30 cellular contexts compared by ENCODE assay signal in the genomic region with DNA sequence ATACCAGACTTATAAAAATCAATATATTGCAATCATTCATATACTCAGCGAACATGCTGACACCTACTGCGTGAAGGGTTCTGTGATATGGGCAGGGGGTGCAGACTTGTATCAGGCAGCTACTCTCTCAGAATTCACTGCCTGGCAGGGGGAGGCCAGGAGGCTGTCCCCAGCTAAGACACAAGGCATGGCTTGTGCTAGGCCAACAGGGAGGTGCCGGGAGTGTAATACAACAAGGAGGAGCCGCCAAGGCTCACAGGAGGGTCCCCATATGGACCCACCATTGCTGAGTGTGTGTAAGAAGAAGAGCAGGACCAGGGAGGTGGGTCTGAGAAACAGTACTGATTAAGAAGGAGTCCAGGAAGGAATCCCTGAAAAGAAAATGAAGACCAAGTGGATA.
DNase-seq lines count a peak whose midpoint lies in the region; ATAC-seq and TF ChIP-seq lines count a peak whose summit lies in the region.
"Had no signal": no experiment of that assay in that cellular context is flagged by ENCODE, and none has a peak within 500 bp of the region (broad histone marks: within the 10 kb centered on the region; RNA-seq: fewer than 3 reads in every experiment).

No MANE protein-coding gene starts in this region.

- H3K27me3 ChIP-seq in ACC112 (ENCODE audit: insufficient read depth, low read length), result no peaks in the 10 kb centered on the region
- no peaks in the 10 kb centered on the region for H3K27me3 ChIP-seq in skeletal muscle satellite cell (ENCODE audit: control insufficient read depth, insufficient read depth, low read length)
- no peaks in the 10 kb centered on the region for H3K27me3 ChIP-seq in hepatocyte
- H3K27me3 ChIP-seq: BLaER1, MG63 had no signal

- peaks cover 9% of the 10 kb centered on the region for H3K79me2 ChIP-seq in ACC112 (ENCODE audit: control insufficient read depth, insufficient read depth, low read length, unreplicated experiment)
- H3K79me2 ChIP-seq in hepatocyte, result peaks cover 3% of the 10 kb centered on the region

- TF ChIP-seq CTCF in hepatocyte (IDR thresholded peaks at IDR 0.05; ENCODE audit: poor library complexity), result no peak

- no peaks in the 10 kb centered on the region for H4K20me1 ChIP-seq in hepatocyte (ENCODE audit: insufficient read depth, poor library complexity, severe bottlenecking)
- H4K20me1 ChIP-seq: BLaER1 had no signal

- H2AFZ ChIP-seq in ACC112 (ENCODE audit: low read length, unreplicated experiment), result no peak overlapping the region
- H2AFZ ChIP-seq in hepatocyte, result no peak overlapping the region
- H2AFZ ChIP-seq: GM23338, PC-9 had no signal

- 93 to 100% methylated on average over 4 of the region's 4 CpGs for WGBS in mesodermal cell (ENCODE audit: insufficient coverage in 2 of 2), 2 experiments
- WGBS in hepatocyte (ENCODE audit: low lambda C conversion rate, missing lambda C conversion rate), result 94% methylated on average over 4 of the region's 4 CpGs

- DNase-seq in T-helper 17 cell (no peak), NCI-H2196 treated with DMSO at 0.1 percent for 48 hours (lab: John Stamatoyannopoulos, UW; ENCODE audit: unreplicated experiment) (no peak), hepatocyte (ENCODE audit: low spot score) (no peak), NCI-H748 (lab: John Stamatoyannopoulos, UW; ENCODE audit: unreplicated experiment) (no peak)
- DNase-seq in stimulated activated CD8-positive, alpha-beta memory T cell treated with anti-CD3 and anti-CD28 coated beads, Interleukin-4, amount 100 ng/mL, for 48 hours, result no peak
- DNase-seq: activated CD4-positive, CD25-positive, alpha-beta regulatory T cell treated with anti-CD3 and anti-CD28 coated beads, Interleukin-2, amount 50 U/mL, for 72 hours; activated CD8-positive, alpha-beta T cell treated with anti-CD3 and anti-CD28 coated beads, Interleukin-2, amount 10 ng/mL, durations not matched to agents 7 days and 5 days; activated effector memory CD4-positive, alpha-beta T cell treated with anti-CD3 and anti-CD28 coated beads, Interleukin-2, amount 50 U/mL, for 16 hours; activated naive CD8-positive, alpha-beta T cell treated with anti-CD3 and anti-CD28 coated beads, Interleukin-2, amount 50 U/mL, for 24 hours; activated T-cell treated with anti-CD3 and anti-CD28 coated beads for 4 hours; COR-L47; DMS79; effector CD8-positive, alpha-beta T cell; erythroblast; GF-D8; lower lobe of right lung; MG63; NCI-H146; NCI-H510A treated with DMSO at 0.1 percent for 48 hours; NK-92 treated with Interleukin-12 subunit alpha and Interleukin-12 subunit beta, amount 100 ng/mL, for 24 hours; nucleus accumbens; SHP77 treated with DMSO at 0.1 percent for 48 hours had no signal

- H3K27ac ChIP-seq in ACC112 (ENCODE audit: low read depth, low read length) (peak overlapping the region; percentile 99), mesodermal cell (ENCODE audit: low read depth, low read length, severe bottlenecking) (peak overlapping the region; percentile 82), hepatocyte (no peak overlapping the region)
- H3K27ac ChIP-seq: BLaER1, lower lobe of right lung, PC-9 had no signal

- peaks cover 3% of the 10 kb centered on the region for H3K4me1 Mint-ChIP-seq in T-helper 17 cell

- peak overlapping the region; percentile 68 for H3K9ac ChIP-seq in skeletal muscle satellite cell (ENCODE audit: low read depth, low read length)
- H3K9ac ChIP-seq: BLaER1 had no signal

- no peaks in the 10 kb centered on the region for H3K36me3 ChIP-seq in ACC112 (ENCODE audit: insufficient read depth, low read length)
- H3K36me3 ChIP-seq in mesodermal cell (ENCODE audit: control insufficient read depth, insufficient read depth, low read length), result peaks cover 55% of the 10 kb centered on the region
- H3K36me3 ChIP-seq in skeletal muscle satellite cell (ENCODE audit: insufficient read depth, low read length), result peaks cover 8% of the 10 kb centered on the region
- no peaks in the 10 kb centered on the region for H3K36me3 ChIP-seq in hepatocyte (replicated peaks; ENCODE audit: insufficient read depth, low read depth)
- H3K36me3 ChIP-seq: BLaER1, lower lobe of right lung, MG63 had no signal

- H3K27ac Mint-ChIP-seq in T-helper 17 cell, result no peak overlapping the region
- H3K27ac Mint-ChIP-seq: activated CD8-positive, alpha-beta T cell treated with anti-CD3 and anti-CD28 coated beads, Interleukin-2, amount 10 ng/mL, durations not matched to agents 7 days and 5 days; activated naive CD8-positive, alpha-beta T cell treated with anti-CD3 and anti-CD28 coated beads, Interleukin-2, amount 50 U/mL, for 24 hours; GM23338 had no signal

- H3K27me3 Mint-ChIP-seq in T-helper 17 cell, result peaks cover 85% of the 10 kb centered on the region

- no peak overlapping the region for H3K4me2 ChIP-seq in skeletal muscle satellite cell (ENCODE audit: low read length)
- no peak overlapping the region for H3K4me2 ChIP-seq in hepatocyte
- H3K4me2 ChIP-seq: BLaER1, GM23338, PC-9 had no signal

- ATAC-seq in T-helper 17 cell, result no peak
- ATAC-seq: activated CD8-positive, alpha-beta T cell treated with anti-CD3 and anti-CD28 coated beads, Interleukin-2, amount 10 ng/mL, durations not matched to agents 7 days and 5 days; activated naive CD8-positive, alpha-beta T cell treated with anti-CD3 and anti-CD28 coated beads, Interleukin-2, amount 50 U/mL, for 24 hours; GM23338; K562; lower lobe of right lung had no signal

- H3K4me3 ChIP-seq in ACC112 (ENCODE audit: low read depth, low read length) (no peak overlapping the region), mesodermal cell (ENCODE audit: extremely low read depth, insufficient read depth, low read length, poor library complexity, severe bottlenecking) (no peak overlapping the region), skeletal muscle satellite cell (ENCODE audit: low read length) (no peak overlapping the region), hepatocyte (no peak overlapping the region)
- H3K4me3 ChIP-seq: BLaER1, GM23338, K562, lower lobe of right lung, MG63, PC-9 had no signal

- H3K36me3 Mint-ChIP-seq in T-helper 17 cell (ENCODE audit: low read depth), result peaks cover 7% of the 10 kb centered on the region

- H3K4me1 ChIP-seq in ACC112 (ENCODE audit: control insufficient read depth, insufficient read depth, low read length, unreplicated experiment) (peaks cover 87% of the 10 kb centered on the region), mesodermal cell (ENCODE audit: control insufficient read depth, insufficient read depth, low read length, poor library complexity, severe bottlenecking) (peaks cover 86% of the 10 kb centered on the region), skeletal muscle satellite cell (ENCODE audit: control insufficient read depth, insufficient read depth, low read length) (peaks cover 97% of the 10 kb centered on the region), hepatocyte (ENCODE audit: insufficient read depth) (peaks cover 13% of the 10 kb centered on the region)

- H3K4me3 Mint-ChIP-seq in T-helper 17 cell, result peak overlapping the region; percentile 36
- H3K4me3 Mint-ChIP-seq: activated CD8-positive, alpha-beta T cell treated with anti-CD3 and anti-CD28 coated beads, Interleukin-2, amount 10 ng/mL, durations not matched to agents 7 days and 5 days; activated naive CD8-positive, alpha-beta T cell treated with anti-CD3 and anti-CD28 coated beads, Interleukin-2, amount 50 U/mL, for 24 hours; brain; GM23338 had no signal

- H3K9me2 ChIP-seq in hepatocyte (replicated peaks; ENCODE audit: insufficient read depth), result no peaks in the 10 kb centered on the region

- H3K9me3 ChIP-seq in T-helper 17 cell (ENCODE audit: control insufficient read depth, low read length, poor library complexity, severe bottlenecking), result no peaks in the 10 kb centered on the region
- H3K9me3 ChIP-seq in mesodermal cell (ENCODE audit: control insufficient read depth, low read length), result peaks cover 3% of the 10 kb centered on the region
- no peaks in the 10 kb centered on the region for H3K9me3 ChIP-seq in skeletal muscle satellite cell (replicated peaks; ENCODE audit: low read length)
- H3K9me3 ChIP-seq in hepatocyte (ENCODE audit: low read depth), result no peaks in the 10 kb centered on the region
- H3K9me3 ChIP-seq: BLaER1, lower lobe of right lung, MG63 had no signal
